In the genomic region with DNA sequence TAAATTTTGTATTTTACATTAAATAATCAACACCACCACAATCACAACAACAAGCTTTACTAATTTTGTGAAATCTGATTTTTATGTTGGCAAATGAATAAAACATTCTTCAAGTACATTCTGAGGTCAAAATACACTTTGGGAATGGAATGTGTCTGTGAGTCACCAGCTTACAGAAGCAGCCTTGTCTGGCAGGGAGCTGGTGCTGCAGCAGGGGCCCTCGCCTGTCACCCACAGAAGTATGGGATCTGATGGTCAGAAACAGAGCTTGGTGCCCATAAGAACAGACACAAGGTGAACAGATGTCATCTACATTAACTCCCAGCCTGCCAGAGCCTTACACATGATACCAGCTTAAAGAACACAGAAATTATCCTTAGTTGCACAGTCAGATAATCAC, we compare ENCODE assay signal across 9 cellular contexts.
DNase-seq lines count a peak whose midpoint lies in the region; ATAC-seq and TF ChIP-seq lines count a peak whose summit lies in the region.
"Had no signal": no experiment of that assay in that cellular context is flagged by ENCODE, and none has a peak within 500 bp of the region (broad histone marks: within the 10 kb centered on the region; RNA-seq: fewer than 3 reads in every experiment).

No MANE protein-coding gene starts in this region.

- no peaks in the 10 kb centered on the region for H3K9me2 ChIP-seq in PC-9 (ENCODE audit: insufficient read depth)

- no peaks in the 10 kb centered on the region for H3F3A ChIP-seq in PC-9 (ENCODE audit: insufficient read depth, low read depth)

- TF ChIP-seq CTCF in RWPE1 (conservative IDR thresholded peaks at IDR 0.05; ENCODE audit: low read depth), result no peak
- TF ChIP-seq CTCF in fibroblast of mammary gland (conservative IDR thresholded peaks at IDR 0.05; ENCODE audit: control insufficient read depth, insufficient read depth, low read depth, low read length), result no peak
- no peak for TF ChIP-seq CTCF in PC-9 (conservative IDR thresholded peaks at IDR 0.05)

- H3K4me2 ChIP-seq in PC-9, result no peak overlapping the region

- CTCF ChIA-PET in RWPE1 (lab: Yijun Ruan, JAX) (no interaction called here), PC-9 (lab: Charles Lee) (no interaction called here)

- H3K27ac ChIP-seq in RWPE1, result no peak overlapping the region
- no peak overlapping the region for H3K27ac ChIP-seq in PC-9
- H3K27ac ChIP-seq: testis had no signal

- DNase-seq in ELF-1 (ENCODE audit: low read depth, low spot score) (peak; percentile 18), RWPE1 (ENCODE audit: low spot score) (peak; percentile 27), fibroblast of mammary gland (ENCODE audit: low read depth) (peak; percentile 16), non-pigmented ciliary epithelial cell (ENCODE audit: low read depth) (peak; percentile 45), NAMALWA (ENCODE audit: low spot score) (no peak), Kasumi-1 (lab: John Stamatoyannopoulos, UW) (no peak), PC-9 (no peak)
- DNase-seq: testis had no signal

- no peaks in the 10 kb centered on the region for H3K79me2 ChIP-seq in PC-9 (ENCODE audit: low read depth)

- H3K4me3 ChIP-seq in fibroblast of mammary gland (ENCODE audit: control insufficient read depth, low read depth, low read length), result no peak overlapping the region
- no peak overlapping the region for H3K4me3 ChIP-seq in PC-9
- H3K4me3 ChIP-seq: testis had no signal

- no peaks in the 10 kb centered on the region for H3K36me3 ChIP-seq in PC-9 (ENCODE audit: low read depth)

- intact Hi-C loops in PC-9 (cut with micrococcal nuclease; ENCODE audit: unreplicated experiment), result no loop called here

- no TSS peak for BruUV-seq in PC-9 (replicated peaks; lab: Mats Ljungman, UMichigan)

- H3K4me1 ChIP-seq in PC-9 (replicated peaks; ENCODE audit: insufficient read depth), result no peaks in the 10 kb centered on the region
- H3K4me1 ChIP-seq: testis had no signal

- ATAC-seq in GM21360 (IDR thresholded peaks at IDR 0.05; ENCODE audit: unreplicated experiment), result no peak

- H3K27me3 ChIP-seq in PC-9 (ENCODE audit: insufficient read depth, low read depth), result no peaks in the 10 kb centered on the region
- H3K27me3 ChIP-seq: testis had no signal

- no peaks in the 10 kb centered on the region for H3K9me3 ChIP-seq in PC-9 (ENCODE audit: insufficient read depth, low read depth)
- H3K9me3 ChIP-seq: testis had no signal

- H4K20me1 ChIP-seq in PC-9 (ENCODE audit: insufficient read depth), result no peaks in the 10 kb centered on the region

- POLR2A ChIA-PET in RWPE1 (lab: Yijun Ruan, JAX; ENCODE audit: low non-redundant PET) (no interaction called here), PC-9 (lab: Charles Lee; ENCODE audit: unreplicated experiment) (no interaction called here)

- H2AFZ ChIP-seq in PC-9, result no peak overlapping the region

Comparison
In these comparisons a context has a peak if more than half of its experiments do, and no peak if none do; other contexts are left out.
1. DNase-seq: peak in ELF-1 (single experiment), RWPE1 (single experiment), fibroblast of mammary gland (single experiment) and non-pigmented ciliary epithelial cell (single experiment); none in NAMALWA (single experiment), Kasumi-1 (0 of 2) and PC-9 (0 of 2).